ENCODE assay signal across 26 cellular contexts in genomic region chr19:9952276-9952675, GRCh38. TPM values are rescaled to one million over a fixed set of nuclear protein-coding genes. Genes with fewer than 3 reads are reported as not detected.
"Had no signal": no experiment of that assay in that cellular context is flagged by ENCODE, and none has a peak within 500 bp of the region (broad histone marks: within the 10 kb centered on the region; RNA-seq: fewer than 3 reads in every experiment).

No MANE protein-coding gene starts in this region.

- H3K27ac ChIP-seq: adrenal gland, ascending aorta, brain microvascular endothelial cell, gastrocnemius medialis, neutrophil, ovary, prostate gland, spleen, tibial artery had no signal

- ATAC-seq: activated CD4-positive, alpha-beta T cell treated with anti-CD3 and anti-CD28 coated beads for 36 hours; activated T-helper 17 cell treated with anti-CD3 and anti-CD28 coated beads, Interleukin-2, amount 50 U/mL, for 72 hours; gastrocnemius medialis; left cardiac atrium; natural killer cell treated with Interleukin-12 subunit alpha and Interleukin-12 subunit beta and Interleukin-15 and Interleukin-18, amount 100 ng/mL, for 72 hours; stimulated activated naive CD8-positive, alpha-beta T cell treated with anti-CD3 and anti-CD28 coated beads, Interleukin-15, Interleukin-2, amounts not matched to agents 100 U/mL and 50 U/mL, for 24 hours had no signal

- DNase-seq: activated B cell treated with CpG ODN at 0.5 μM for 24 hours; activated CD4-positive, alpha-beta T cell treated with anti-CD3 and anti-CD28 coated beads for 36 hours; activated CD4-positive, alpha-beta T cell treated with anti-CD3 and anti-CD28 coated beads, Interleukin-2, amount 50 U/mL, for 4 hours; activated CD8-positive, alpha-beta memory T cell treated with anti-CD3 and anti-CD28 coated beads for 24 hours; activated CD8-positive, alpha-beta memory T cell treated with anti-CD3 and anti-CD28 coated beads, Interleukin-2, amount 50 U/mL, for 4 hours; activated T-cell treated with anti-CD3 and anti-CD28 coated beads, Interleukin-2, amount 50 U/mL, for 24 hours; adrenal gland; brain microvascular endothelial cell; effector CD4-positive, alpha-beta T cell; gastrocnemius medialis; hippocampal formation; islet precursor cell; left cardiac atrium; ovary; spleen; stimulated activated CD4-positive, alpha-beta T cell treated with anti-CD3 and anti-CD28 coated beads, Interleukin-4, amount 100 ng/mL, for 1 hour; stimulated activated naive CD8-positive, alpha-beta T cell treated with anti-CD3 and anti-CD28 coated beads, Interleukin-15, Interleukin-2, amounts not matched to agents 100 U/mL and 50 U/mL, for 24 hours; T-helper 9 cell; tibial artery had no signal

- H3K4me1 ChIP-seq: adrenal gland, ascending aorta, prostate gland, spleen, tibial artery had no signal

- H3K27me3 ChIP-seq: adrenal gland, ascending aorta, brain microvascular endothelial cell, gastrocnemius medialis, ovary, tibial artery had no signal

- H3K9me3 ChIP-seq: adrenal gland, ascending aorta, gastrocnemius medialis, neutrophil, ovary, prostate gland, spleen, tibial artery had no signal

- H3K27me3 Mint-ChIP-seq: activated T-helper 17 cell treated with anti-CD3 and anti-CD28 coated beads, Interleukin-2, amount 50 U/mL, for 72 hours had no signal

- H3K36me3 Mint-ChIP-seq: activated naive CD8-positive, alpha-beta T cell; natural killer cell treated with Interleukin-12 subunit alpha and Interleukin-12 subunit beta and Interleukin-15 and Interleukin-18, amount 100 ng/mL, for 72 hours had no signal

- H3K4me1 Mint-ChIP-seq: activated B cell treated with CpG ODN at 0.5 μM for 24 hours; activated CD4-positive, alpha-beta T cell treated with anti-CD3 and anti-CD28 coated beads for 36 hours; activated T-helper 17 cell treated with anti-CD3 and anti-CD28 coated beads, Interleukin-2, amount 50 U/mL, for 72 hours had no signal

- H3K4me3 Mint-ChIP-seq: activated B cell treated with CpG ODN at 0.5 μM for 24 hours; activated CD4-positive, alpha-beta T cell treated with anti-CD3 and anti-CD28 coated beads for 36 hours; activated naive CD8-positive, alpha-beta T cell; activated T-cell treated with anti-CD3 and anti-CD28 coated beads, Interleukin-2, amount 50 U/mL, for 24 hours; activated T-helper 17 cell treated with anti-CD3 and anti-CD28 coated beads, Interleukin-2, amount 50 U/mL, for 72 hours; dendritic cell treated with granulocyte-macrophage colony-stimulating factor and Interleukin-4, amounts not matched to agents 40 ng/mL and 50 ng/mL, for 4 days; natural killer cell treated with Interleukin-12 subunit alpha and Interleukin-12 subunit beta and Interleukin-15 and Interleukin-18, amount 100 ng/mL, for 72 hours had no signal

- H3K27ac Mint-ChIP-seq: activated B cell treated with CpG ODN at 0.5 μM for 24 hours; activated CD4-positive, alpha-beta T cell treated with anti-CD3 and anti-CD28 coated beads for 36 hours; activated naive CD8-positive, alpha-beta T cell; activated T-cell treated with anti-CD3 and anti-CD28 coated beads, Interleukin-2, amount 50 U/mL, for 24 hours; activated T-helper 17 cell treated with anti-CD3 and anti-CD28 coated beads, Interleukin-2, amount 50 U/mL, for 72 hours; dendritic cell treated with granulocyte-macrophage colony-stimulating factor and Interleukin-4, amounts not matched to agents 40 ng/mL and 50 ng/mL, for 4 days; natural killer cell treated with Interleukin-12 subunit alpha and Interleukin-12 subunit beta and Interleukin-15 and Interleukin-18, amount 100 ng/mL, for 72 hours had no signal

- H3K4me3 ChIP-seq: adrenal gland, ascending aorta, gastrocnemius medialis, ovary, prostate gland, spleen, tibial artery had no signal

- H3K9me3 Mint-ChIP-seq: activated B cell treated with CpG ODN at 0.5 μM for 24 hours; activated T-cell treated with anti-CD3 and anti-CD28 coated beads, Interleukin-2, amount 50 U/mL, for 24 hours; activated T-helper 17 cell treated with anti-CD3 and anti-CD28 coated beads, Interleukin-2, amount 50 U/mL, for 72 hours; dendritic cell treated with granulocyte-macrophage colony-stimulating factor and Interleukin-4, amounts not matched to agents 40 ng/mL and 50 ng/mL, for 4 days; natural killer cell treated with Interleukin-12 subunit alpha and Interleukin-12 subunit beta and Interleukin-15 and Interleukin-18, amount 100 ng/mL, for 72 hours had no signal

- H3K36me3 ChIP-seq: adrenal gland, ascending aorta, brain microvascular endothelial cell, gastrocnemius medialis, neutrophil, ovary, prostate gland, spleen, tibial artery had no signal

RNA-seq across cellular contexts. Expression of gene OLFM2, which starts 16.0 kb away (rescaled TPM):
- total RNA-seq: activated B cell treated with CpG ODN at 0.5 μM for 24 hours; natural killer cell treated with Interleukin-12 subunit alpha and Interleukin-12 subunit beta and Interleukin-15 and Interleukin-18, amount 100 ng/mL, for 72 hours had no signal

RNA-seq across cellular contexts. Expression of gene COL5A3, which starts 58.0 kb away (rescaled TPM):
- total RNA-seq: activated B cell treated with CpG ODN at 0.5 μM for 24 hours; natural killer cell treated with Interleukin-12 subunit alpha and Interleukin-12 subunit beta and Interleukin-15 and Interleukin-18, amount 100 ng/mL, for 72 hours had no signal
